In the genomic region with DNA sequence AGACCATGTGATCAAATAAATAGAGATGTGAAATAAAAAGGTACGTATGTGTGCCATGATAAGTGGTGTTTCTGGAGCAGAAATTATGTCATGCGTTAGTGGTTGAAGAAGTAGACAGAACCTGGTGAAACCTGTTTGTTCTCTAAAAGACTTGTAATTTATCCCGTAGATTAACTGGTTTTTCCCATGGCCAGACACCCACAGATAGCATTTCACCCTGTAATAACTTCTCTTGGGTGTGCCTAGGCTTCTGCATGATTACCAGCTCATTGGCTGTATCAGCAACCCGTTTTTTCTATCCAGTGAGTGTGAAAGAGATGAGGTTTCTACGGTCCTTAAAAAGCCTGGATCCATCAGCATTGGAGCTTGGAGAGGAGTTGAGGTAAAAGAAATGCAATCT, we compare ENCODE assay signal across 4 cellular contexts.
"Had no signal": no experiment of that assay in that cellular context is flagged by ENCODE, and none has a peak within 500 bp of the region (broad histone marks: within the 10 kb centered on the region; RNA-seq: fewer than 3 reads in every experiment).

No MANE protein-coding gene starts in this region.

- DNase-seq: H9, HCEC 1CT, IMR-90 had no signal

- H3K4me3 ChIP-seq: GM23338 had no signal
